In genomic region chr11:16820324-16821092, GRCh38 we compare ENCODE assay signal across 8 cellular contexts.
A peak's percentile ranks its signal among the peaks of the same experiment; 100 is the strongest.
DNase-seq lines count a peak whose midpoint lies in the region; ATAC-seq and TF ChIP-seq lines count a peak whose summit lies in the region.

No MANE protein-coding gene starts in this region.

- H2BK120ac ChIP-seq in trophoblast cell (ENCODE audit: insufficient read depth, low read length, poor library complexity) = peak overlapping the region; percentile 15

- POLR2A ChIA-PET in RWPE1 (lab: Yijun Ruan, JAX; ENCODE audit: low non-redundant PET) = no interaction called here

- no peak for TF ChIP-seq POLR2A in upper lobe of left lung (IDR thresholded peaks at IDR 0.05)

- ATAC-seq in GM21825 (IDR thresholded peaks at IDR 0.05; ENCODE audit: unreplicated experiment) = peak; percentile 89
- peak; percentile 62 to 81 for ATAC-seq in upper lobe of left lung (ENCODE audit: low FRiP score in 2 of 2)

- H4K91ac ChIP-seq in trophoblast cell (ENCODE audit: low read depth, low read length) = peak overlapping the region; percentile 56

- H3K27me3 ChIP-seq in Karpas-422 (ENCODE audit: low read length) (no peaks in the 10 kb centered on the region), trophoblast cell (ENCODE audit: insufficient read depth, low read length) (no peaks in the 10 kb centered on the region), upper lobe of left lung (no peaks in the 10 kb centered on the region)

- H3K9ac ChIP-seq in Karpas-422 (ENCODE audit: low read length) (peak overlapping the region; percentile 62), trophoblast cell (ENCODE audit: low read length) (peak overlapping the region; percentile 61)

- H3K36me3 ChIP-seq in Karpas-422 (ENCODE audit: insufficient read depth, low read length) (no peaks in the 10 kb centered on the region), trophoblast cell (ENCODE audit: control insufficient read depth in 1 of 2, insufficient read depth in 2 of 2, low read length in 2 of 2) (peaks cover 22 to 34% of the 10 kb centered on the region in 2 experiments), upper lobe of left lung (peaks cover 0 to 13% (median 0%) of the 10 kb centered on the region in 4 donors)

- H2BK5ac ChIP-seq in trophoblast cell (ENCODE audit: low read depth, low read length, poor library complexity) = peak overlapping the region; percentile 5

- H3K4me3 ChIP-seq in Karpas-422 (ENCODE audit: low read length) = peak overlapping the region; percentile 58
- H3K4me3 ChIP-seq in trophoblast cell (ENCODE audit: low read depth, low read length) = no peak overlapping the region
- no peak overlapping the region for H3K4me3 ChIP-seq in upper lobe of left lung

- H3K27ac ChIP-seq in Karpas-422 (ENCODE audit: low read length) (peak overlapping the region; percentile 94), RWPE1 (no peak overlapping the region), trophoblast cell (ENCODE audit: low read depth, low read length) (peak overlapping the region; percentile 72), upper lobe of left lung (no peak overlapping the region)

- H4K8ac ChIP-seq in trophoblast cell (ENCODE audit: low read depth, low read length) = no peak overlapping the region

- no peak overlapping the region for H2AK5ac ChIP-seq in trophoblast cell (ENCODE audit: low read length)

- H3K18ac ChIP-seq in trophoblast cell (ENCODE audit: low read length) = peak overlapping the region; percentile 55

- H3K9me3 ChIP-seq in Karpas-422 (ENCODE audit: low read length) (no peaks in the 10 kb centered on the region), trophoblast cell (ENCODE audit: insufficient read depth, low read depth, low read length) (no peaks in the 10 kb centered on the region), upper lobe of left lung (no peaks in the 10 kb centered on the region)

- H3K9me2 ChIP-seq in Karpas-422 (replicated peaks; ENCODE audit: insufficient read depth, low read length) = no peaks in the 10 kb centered on the region

- no peak overlapping the region for H3K4ac ChIP-seq in trophoblast cell (ENCODE audit: low read depth, low read length)

- DNase-seq in ELF-1 (ENCODE audit: low read depth, low spot score) = peak; percentile 96
- DNase-seq in Karpas-422 = peak; percentile 97
- DNase-seq in RWPE1 (ENCODE audit: low spot score) = peak; percentile 66
- DNase-seq in activated effector memory CD4-positive, alpha-beta T cell treated with anti-CD3 and anti-CD28 coated beads, Interleukin-2, amount 50 U/mL, for 16 hours = peak; percentile 88
- DNase-seq in globus pallidus (ENCODE audit: low spot score) = peak; percentile 58
- peak; percentile 88 for DNase-seq in trophoblast cell
- DNase-seq in upper lobe of left lung = peak in 1 of 2 donors; percentile 80

- WGBS in trophoblast cell (ENCODE audit: extremely low coverage, insufficient coverage, insufficient read length) = no CpG with 5 or more reads among the region's 8 CpGs
- WGBS in upper lobe of left lung, 2 donors = 33 to 34% methylated on average over 7 to 8 of the region's 8 CpGs

- no peaks in the 10 kb centered on the region for H4K20me1 ChIP-seq in Karpas-422 (ENCODE audit: insufficient read depth, low read depth, low read length)

- no peak for TF ChIP-seq EP300 in upper lobe of left lung (IDR thresholded peaks at IDR 0.05)

- H3K4me1 ChIP-seq in Karpas-422 (ENCODE audit: low read length) (peaks cover 57% of the 10 kb centered on the region), trophoblast cell (ENCODE audit: control insufficient read depth in 1 of 2, insufficient read depth in 2 of 2, low read length in 2 of 2) (peaks cover 4 to 10% of the 10 kb centered on the region in 2 experiments), upper lobe of left lung (peaks cover 6 to 21% (median 14%) of the 10 kb centered on the region in 4 donors)

- H3K14ac ChIP-seq in trophoblast cell (ENCODE audit: low read length) = peak overlapping the region; percentile 5

- H3K79me2 ChIP-seq in Karpas-422 (ENCODE audit: low read length) = peaks cover 4% of the 10 kb centered on the region; the same call in 1 of the 2 replicates
- H3K79me2 ChIP-seq in trophoblast cell (ENCODE audit: control insufficient read depth, insufficient read depth, low read length, poor library complexity) = no peaks in the 10 kb centered on the region

- H2AFZ ChIP-seq in Karpas-422 (ENCODE audit: low read length) (no peak overlapping the region), trophoblast cell (ENCODE audit: insufficient read depth, low read length, poor library complexity) (no peak overlapping the region)

- H3K23ac ChIP-seq in trophoblast cell (ENCODE audit: low read length) = no peak overlapping the region

- peak overlapping the region; percentile 69 for H3K4me2 ChIP-seq in Karpas-422 (ENCODE audit: low read depth, low read length, poor library complexity, severe bottlenecking)
- peak overlapping the region; percentile 39 for H3K4me2 ChIP-seq in trophoblast cell (ENCODE audit: low read length)

- no peak overlapping the region for H4K12ac ChIP-seq in trophoblast cell (ENCODE audit: low read depth, low read length)

- H2BK12ac ChIP-seq in trophoblast cell (ENCODE audit: low read length) = no peak overlapping the region

- CTCF ChIA-PET in RWPE1 (lab: Yijun Ruan, JAX) = interaction anchor here (0.6 to 3.3 kb wide), 25 partner anchors 8 to 244 kb away, joined by 3 to 27 read pairs (median 4); no protein-coding TSS in a partner anchor

- peaks cover 5% of the 10 kb centered on the region for H3K79me1 ChIP-seq in trophoblast cell (ENCODE audit: low read length)

- TF ChIP-seq CTCF in RWPE1 (conservative IDR thresholded peaks at IDR 0.05; ENCODE audit: low read depth) (peak; percentile 88), upper lobe of left lung (IDR thresholded peaks at IDR 0.05) (peak; percentile 66 to 82 (median 76))

Comparison
In these comparisons a context has a peak if more than half of its experiments do, and no peak if none do; other contexts are left out.
1. H3K27ac ChIP-seq: peak in Karpas-422 (single experiment) and trophoblast cell (single experiment); none in RWPE1 (single experiment) and upper lobe of left lung (0 of 4).